ENCODE assay signal across 6 cellular contexts in genomic region chr19:1904385-1905070, GRCh38. TPM values are rescaled to one million over a fixed set of nuclear protein-coding genes. Genes with fewer than 3 reads are reported as not detected.
DNase-seq lines count a peak whose midpoint lies in the region; ATAC-seq, FAIRE-seq and TF ChIP-seq lines count a peak whose summit lies in the region.

No MANE protein-coding gene starts in this region.

- FAIRE-seq in kidney (lab: Jason Lieb, UNC), result no peak

- peak overlapping the region; percentile 17 to 87 (median 39) for H3K4me3 Mint-ChIP-seq in T-cell

- H3K36me3 Mint-ChIP-seq in T-cell, result no peaks in the 10 kb centered on the region

- H3K9me3 Mint-ChIP-seq in T-cell, result no peaks in the 10 kb centered on the region

- H3K27ac ChIP-seq in kidney (ENCODE audit: low read depth in 2 of 2, low read length in 2 of 2), result peak overlapping the region; percentile 73 to 82

- TF ChIP-seq CTCF in AG04449 (IDR thresholded peaks at IDR 0.05; ENCODE audit: insufficient read depth, low read length, missing control alignments), result no peak
- no peak for TF ChIP-seq CTCF in kidney (IDR thresholded peaks at IDR 0.05; ENCODE audit: borderline replicate concordance, extremely low read depth, insufficient read depth)

- peak overlapping the region; percentile 76 to 79 for H3K27ac Mint-ChIP-seq in T-cell

- peak overlapping the region; percentile 29 to 48 for H3K9ac ChIP-seq in kidney (ENCODE audit: low read length in 2 of 2)

- ATAC-seq in GM21381 (IDR thresholded peaks at IDR 0.05; ENCODE audit: unreplicated experiment) (peak; percentile 23), T-cell (replicated peaks in 1 of 4) (no peak)

- H3K4me1 Mint-ChIP-seq in T-cell, result peaks cover 31 to 42% (median 37%) of the 10 kb centered on the region in 3 donors

- POLR2A ChIA-PET in AG04449 (lab: Yijun Ruan, JAX) (no interaction called here), T-cell (lab: Charles Lee) (no interaction called here)

- no peaks in the 10 kb centered on the region for H3K27me3 Mint-ChIP-seq in T-cell

- intact Hi-C loops in kidney (cut with DNase I), result no loop called here

- DNase-seq in AG04449 (ENCODE audit: low read depth, low spot score), result no peak
- no peak for DNase-seq in T-cell
- DNase-seq in kidney, result no peak
- no peak for DNase-seq in NCI-H146 (lab: John Stamatoyannopoulos, UW)
- no peak for DNase-seq in activated CD8-positive, alpha-beta memory T cell treated with anti-CD3 and anti-CD28 coated beads for 24 hours

- H3K4me1 ChIP-seq in kidney (ENCODE audit: control insufficient read depth in 1 of 2, insufficient read depth in 1 of 2, low read depth in 1 of 2, low read length in 2 of 2), result peaks cover 5 to 20% of the 10 kb centered on the region in 2 donors

- H3K4me3 ChIP-seq in AG04449 (ENCODE audit: low read depth, low read length) (peak overlapping the region; percentile 40), kidney (ENCODE audit: low read length in 2 of 2) (no peak overlapping the region)

- H3K9me3 ChIP-seq in kidney (ENCODE audit: control insufficient read depth in 1 of 2, low read length in 2 of 2), result no peaks in the 10 kb centered on the region

- CTCF ChIA-PET in AG04449 (lab: Yijun Ruan, JAX) (interaction anchor here (0.8 to 2.8 kb wide), 4 partner anchors 10 to 51 kb away, joined by 3 to 7 read pairs (median 3); no protein-coding TSS in a partner anchor), T-cell (lab: Charles Lee) (no interaction called here)

- H3K36me3 ChIP-seq in kidney (ENCODE audit: control insufficient read depth in 1 of 2, insufficient read depth in 2 of 2, low read length in 2 of 2), result no peaks in the 10 kb centered on the region

RNA-seq across cellular contexts. Expression of gene ADAT3, which starts 0.7 kb away (rescaled TPM):
- total RNA-seq in T-cell (10 to 100 TPM in 1 of 5 donors, 1 to 10 TPM in 4; 6.0 to 16.1 (median 7.7) TPM), kidney (10.3 TPM)
- polyA plus RNA-seq in kidney (ENCODE audit: insufficient read depth, low read depth, low replicate concordance), result 6.1 TPM

RNA-seq across cellular contexts. Expression of gene SCAMP4, which starts 0.7 kb away (rescaled TPM):
- total RNA-seq in T-cell (10 to 100 TPM; 24.8 to 49.2 (median 27.5) TPM), kidney (90.1 TPM)
- 49.5 TPM for polyA plus RNA-seq in kidney (ENCODE audit: insufficient read depth, low read depth, low replicate concordance)

RNA-seq across cellular contexts. Expression of gene ABHD17A, which starts 19.2 kb away (rescaled TPM):
- total RNA-seq in T-cell (100 to 1,000 TPM; 136 to 185 (median 151) TPM), kidney (63.8 TPM)
- 65.1 TPM for polyA plus RNA-seq in kidney (ENCODE audit: insufficient read depth, low read depth, low replicate concordance)

RNA-seq across cellular contexts. Expression of gene CSNK1G2, which starts 36.4 kb away (rescaled TPM):
- total RNA-seq in T-cell (100 to 1,000 TPM; 104 to 181 (median 161) TPM), kidney (66.2 TPM)
- polyA plus RNA-seq in kidney (ENCODE audit: insufficient read depth, low read depth, low replicate concordance), result 33.1 TPM

RNA-seq across cellular contexts. Expression of gene KLF16, which starts 41.1 kb away (rescaled TPM):
- 10 to 100 TPM; 29.8 to 61.4 (median 32.7) TPM for total RNA-seq in T-cell
- 22.2 TPM for total RNA-seq in kidney
- polyA plus RNA-seq in kidney (ENCODE audit: insufficient read depth, low read depth, low replicate concordance), result 10.4 TPM
